7 cellular contexts compared by ENCODE assay signal in the genomic region with DNA sequence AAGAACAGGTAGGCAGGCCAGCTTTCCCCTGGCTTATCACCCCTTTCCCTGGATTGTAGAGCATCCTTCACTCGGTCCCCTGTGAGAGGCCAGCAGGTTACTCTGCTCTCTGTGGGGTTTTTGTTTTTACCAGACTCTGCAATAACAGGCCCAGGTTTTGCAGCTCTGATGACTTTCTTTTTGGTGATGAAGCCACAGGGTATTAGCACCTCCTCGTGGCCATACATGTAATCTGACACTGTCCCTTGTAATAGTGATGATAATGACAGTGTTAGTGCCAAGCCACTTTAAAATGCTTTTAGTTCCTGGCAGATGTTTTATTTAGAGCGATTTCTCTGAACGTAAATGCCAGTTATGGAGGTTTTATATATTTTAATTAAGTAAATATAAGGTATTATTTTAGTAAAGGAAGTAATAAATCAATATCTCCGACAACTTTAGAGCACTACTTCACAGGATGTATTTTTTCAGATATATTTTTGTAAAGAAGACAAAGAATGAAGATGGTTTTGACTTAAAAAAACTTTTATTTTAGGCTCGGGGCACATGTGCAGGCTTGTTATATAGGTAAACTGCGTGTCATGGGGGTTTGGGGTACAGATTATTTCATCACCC. TPM values are rescaled to one million over a fixed set of nuclear protein-coding genes. Genes with fewer than 3 reads are reported as not detected.
A peak's percentile ranks its signal among the peaks of the same experiment; 100 is the strongest.
DNase-seq lines count a peak whose midpoint lies in the region; ATAC-seq and TF ChIP-seq lines count a peak whose summit lies in the region.

No MANE protein-coding gene starts in this region.

- no peaks in the 10 kb centered on the region for H3K9me3 Mint-ChIP-seq in activated naive CD8-positive, alpha-beta T cell treated with anti-CD3 and anti-CD28 coated beads for 36 hours

- DNase-seq in HCT116 (ENCODE audit: low read depth, low spot score) (peak; percentile 60), SJCRH30 (peak; percentile 17 to 62), cardiac muscle cell (ENCODE audit: low read depth in 1 of 2, low spot score in 1 of 2) (peak; percentile 71 to 79), psoas muscle (no peak)
- DNase-seq in activated naive CD8-positive, alpha-beta T cell treated with anti-CD3 and anti-CD28 coated beads for 36 hours = peak; percentile 49

- H3K4me1 Mint-ChIP-seq in activated naive CD8-positive, alpha-beta T cell treated with anti-CD3 and anti-CD28 coated beads for 36 hours = no peaks in the 10 kb centered on the region

- ATAC-seq in HCT116 = peak; percentile 98
- peak; percentile 46 to 83 (median 74) for ATAC-seq in psoas muscle

- H3K9me3 ChIP-seq in HCT116 (ENCODE audit: control insufficient read depth in 1 of 2, insufficient read depth in 1 of 2, low read depth in 1 of 2, low read length in 2 of 2) (no peaks in the 10 kb centered on the region), Loucy (ENCODE audit: insufficient read depth, low read depth, low read length) (no peaks in the 10 kb centered on the region), SJCRH30 (replicated peaks) (no peaks in the 10 kb centered on the region), cardiac muscle cell (ENCODE audit: low read depth) (no peaks in the 10 kb centered on the region), psoas muscle (no peaks in the 10 kb centered on the region)

- H3K4me3 ChIP-seq in HCT116 (replicated peaks in 1 of 2; ENCODE audit: low read depth in 1 of 2, low read length in 2 of 2) (no peak overlapping the region), Loucy (ENCODE audit: low read length, poor library complexity, severe bottlenecking) (no peak overlapping the region), SJCRH30 (no peak overlapping the region), cardiac muscle cell (no peak overlapping the region), psoas muscle (no peak overlapping the region)

- no peak overlapping the region for H3K4me3 Mint-ChIP-seq in activated naive CD8-positive, alpha-beta T cell treated with anti-CD3 and anti-CD28 coated beads for 36 hours

- BruUV-seq in HCT116 (replicated peaks; lab: Mats Ljungman, UMichigan) = no TSS peak

- intact Hi-C loops in HCT116 (cut with micrococcal nuclease) = loop anchor here (1.0 to 5.0 kb wide), 5 partner anchors 117 to 565 kb away; a partner anchor contains a TSS
- intact Hi-C loops in psoas muscle (cut with DNase I) = loop anchor here in 1 of 2 donors (5.0 kb wide), 1 partner anchor 292 kb away; no protein-coding TSS in a partner anchor

- H3K4me1 ChIP-seq in HCT116 (ENCODE audit: control insufficient read depth in 1 of 2, insufficient read depth in 2 of 2, low read length in 2 of 2) = no peaks in the 10 kb centered on the region
- H3K4me1 ChIP-seq in Loucy (ENCODE audit: insufficient read depth, low read length, poor library complexity, severe bottlenecking) = no peaks in the 10 kb centered on the region
- H3K4me1 ChIP-seq in SJCRH30 = no peaks in the 10 kb centered on the region
- no peaks in the 10 kb centered on the region for H3K4me1 ChIP-seq in cardiac muscle cell (ENCODE audit: low read depth)
- no peaks in the 10 kb centered on the region for H3K4me1 ChIP-seq in psoas muscle

- H3K79me2 ChIP-seq in HCT116 (ENCODE audit: insufficient read depth, low read length) = no peaks in the 10 kb centered on the region
- H3K79me2 ChIP-seq in Loucy (ENCODE audit: insufficient read depth, low read length) = no peaks in the 10 kb centered on the region

- H3K4me2 ChIP-seq in HCT116 (ENCODE audit: low read length) (0 out of 2 replicates have a peak overlapping the region, but pooled peaks have one; percentile 12), Loucy (ENCODE audit: low read depth, low read length, poor library complexity, severe bottlenecking) (no peak overlapping the region)

- H3K27me3 Mint-ChIP-seq in activated naive CD8-positive, alpha-beta T cell treated with anti-CD3 and anti-CD28 coated beads for 36 hours = peaks cover 4% of the 10 kb centered on the region

- H3K27ac Mint-ChIP-seq in activated naive CD8-positive, alpha-beta T cell treated with anti-CD3 and anti-CD28 coated beads for 36 hours = no peak overlapping the region

- peak; percentile 84 for TF ChIP-seq CTCF in GM12872 (IDR thresholded peaks at IDR 0.05; ENCODE audit: insufficient read depth, low read depth, low read length)
- peak; percentile 82 to 84 (median 84); a peak in 5 of 6 replicates for TF ChIP-seq CTCF in HCT116 (IDR thresholded peaks at IDR 0.05 in 2 of 3, conservative IDR thresholded peaks at IDR 0.05 in 1 of 3; ENCODE audit: borderline replicate concordance in 1 of 3, insufficient read depth in 1 of 3, low read depth in 2 of 3, low read length in 2 of 3)
- peak; percentile 85 for TF ChIP-seq CTCF in Loucy (conservative IDR thresholded peaks at IDR 0.05; ENCODE audit: low read length)
- TF ChIP-seq CTCF in cardiac muscle cell (IDR thresholded peaks at IDR 0.05; ENCODE audit: low read depth, low read length) = peak; percentile 86
- peak; percentile 62 for TF ChIP-seq CTCF in psoas muscle (IDR thresholded peaks at IDR 0.05)

- H4K20me1 ChIP-seq in HCT116 (ENCODE audit: insufficient read depth) (no peaks in the 10 kb centered on the region), Loucy (ENCODE audit: insufficient read depth, low read length, poor library complexity, severe bottlenecking) (no peaks in the 10 kb centered on the region)

- peak; percentile 92 for TF ChIP-seq RAD21 in HCT116 (IDR thresholded peaks at IDR 0.05; ENCODE audit: low read depth)

- WGBS in psoas muscle, 3 donors = 24 to 33% (median 27%) methylated on average over 7 of the region's 7 CpGs

- no peak overlapping the region for H3K9ac ChIP-seq in HCT116 (ENCODE audit: low read length)
- no peak overlapping the region for H3K9ac ChIP-seq in Loucy (ENCODE audit: low read depth, low read length, poor library complexity, severe bottlenecking)

- H3K36me3 ChIP-seq in HCT116 (ENCODE audit: control insufficient read depth in 1 of 2, insufficient read depth in 2 of 2, low read length in 2 of 2) = no peaks in the 10 kb centered on the region
- no peaks in the 10 kb centered on the region for H3K36me3 ChIP-seq in Loucy (ENCODE audit: insufficient read depth, low read length)
- no peaks in the 10 kb centered on the region for H3K36me3 ChIP-seq in SJCRH30
- no peaks in the 10 kb centered on the region for H3K36me3 ChIP-seq in cardiac muscle cell
- H3K36me3 ChIP-seq in psoas muscle (ENCODE audit: insufficient read depth in 1 of 2, low read depth in 1 of 2) = no peaks in the 10 kb centered on the region

- CTCF ChIA-PET in HCT116 (lab: Charles Lee) = interaction anchor here (0.6 to 1.4 kb wide), 9 partner anchors 10 to 565 kb away, joined by 3 to 12 read pairs (median 4); a partner anchor contains a TSS

- RAD21 ChIA-PET in HCT116 (lab: Charles Lee; ENCODE audit: low non-redundant PET in 1 of 2, low total read pairs in 2 of 2, uncharacterized antibody in 2 of 2, unreplicated experiment in 2 of 2) = interaction anchor here (0.8 to 1.3 kb wide), 4 partner anchors 117 to 565 kb away, joined by 3 to 8 read pairs (median 4); a partner anchor contains a TSS

- H3K9me2 ChIP-seq in HCT116 (ENCODE audit: insufficient read depth) (no peaks in the 10 kb centered on the region), Loucy (replicated peaks; ENCODE audit: low read depth, low read length) (no peaks in the 10 kb centered on the region)

- no peak overlapping the region for H3K27ac ChIP-seq in HCT116 (ENCODE audit: low read depth, low read length)
- H3K27ac ChIP-seq in SJCRH30 = no peak overlapping the region
- H3K27ac ChIP-seq in cardiac muscle cell = no peak overlapping the region
- H3K27ac ChIP-seq in psoas muscle = no peak overlapping the region

- H3K36me3 Mint-ChIP-seq in activated naive CD8-positive, alpha-beta T cell treated with anti-CD3 and anti-CD28 coated beads for 36 hours = no peaks in the 10 kb centered on the region

- TF ChIP-seq POLR2A in HCT116 (IDR thresholded peaks at IDR 0.05; ENCODE audit: borderline replicate concordance, extremely low read depth, insufficient read depth, insufficient read length) = no peak

- POLR2A ChIA-PET in HCT116 (lab: Charles Lee) = interaction anchor here (0.8 kb wide), 1 partner anchor 255 kb away, joined by 3 read pairs; no protein-coding TSS in a partner anchor

- H3K27me3 ChIP-seq in HCT116 (ENCODE audit: insufficient read depth, low read length) (peaks cover 24% of the 10 kb centered on the region), Loucy (ENCODE audit: insufficient read depth, low read length, poor library complexity, severe bottlenecking) (no peaks in the 10 kb centered on the region), SJCRH30 (no peaks in the 10 kb centered on the region), cardiac muscle cell (no peaks in the 10 kb centered on the region), psoas muscle (ENCODE audit: insufficient read depth in 3 of 3, low read length in 2 of 3) (no peaks in the 10 kb centered on the region)

- H2AFZ ChIP-seq in HCT116 (ENCODE audit: low read depth, low read length, poor library complexity, severe bottlenecking) (no peak overlapping the region), Loucy (ENCODE audit: low read length) (peak overlapping the region; percentile 33)

- no peaks in the 10 kb centered on the region for H3F3A ChIP-seq in Loucy (ENCODE audit: low read depth)

TF ChIP-seq in HCT116, 20 proteins besides CTCF, POLR2A, EP300 and RAD21:
- TF ChIP-seq, protein P1, sequence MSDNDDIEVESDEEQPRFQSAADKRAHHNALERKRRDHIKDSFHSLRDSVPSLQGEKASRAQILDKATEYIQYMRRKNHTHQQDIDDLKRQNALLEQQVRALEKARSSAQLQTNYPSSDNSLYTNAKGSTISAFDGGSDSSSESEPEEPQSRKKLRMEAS (IDR thresholded peaks at IDR 0.05) = no peak
- TF ChIP-seq POLR2AphosphoS5 (IDR thresholded peaks at IDR 0.05; ENCODE audit: low read depth, low read length) (no peak), JUND (IDR thresholded peaks at IDR 0.05) (no peak), YY1 (IDR thresholded peaks at IDR 0.05; ENCODE audit: extremely low read depth, insufficient replicate concordance, low read depth, low read length) (no peak), EZH2 (IDR thresholded peaks at IDR 0.05) (no peak), CBX3 (IDR thresholded peaks at IDR 0.05; ENCODE audit: low read depth) (0 out of 2 replicates have a peak, but pooled peaks have one; percentile 41)
- TF ChIP-seq, protein P2, sequence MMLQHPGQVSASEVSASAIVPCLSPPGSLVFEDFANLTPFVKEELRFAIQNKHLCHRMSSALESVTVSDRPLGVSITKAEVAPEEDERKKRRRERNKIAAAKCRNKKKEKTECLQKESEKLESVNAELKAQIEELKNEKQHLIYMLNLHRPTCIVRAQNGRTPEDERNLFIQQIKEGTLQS (IDR thresholded peaks at IDR 0.05) = no peak

RNA-seq across cellular contexts. Expression of a gene that starts 38.0 kb away (rescaled TPM):
- total RNA-seq in HCT116 (2021; ENCODE audit: unreplicated experiment) (not detected), cardiac muscle cell (not detected in 2 replicates), psoas muscle (not detected)
- 0.06 TPM in 1 of 2 replicates, not detected in the other for polyA plus RNA-seq in HCT116 (2012)
- not detected in 2 replicates for total RNA-seq in SJCRH30 (2014; rRNA removed; shearing (Covaris generic))
- not detected for total RNA-seq in activated naive CD8-positive, alpha-beta T cell treated with anti-CD3 and anti-CD28 coated beads for 36 hours
- polyA plus RNA-seq in cardiac muscle cell (0.37 TPM in 1 of 2 replicates, not detected in the other), psoas muscle (not detected)

Comparison
In these comparisons a context has a peak if more than half of its experiments do, and no peak if none do; other contexts are left out.
1. DNase-seq: peak in HCT116 (single experiment), SJCRH30 (2 of 2), activated naive CD8-positive, alpha-beta T cell treated with anti-CD3 and anti-CD28 coated beads for 36 hours (single experiment) and cardiac muscle cell (2 of 2); none in psoas muscle (0 of 2).
2. Peak in every context shown above with its lines, with median percentiles within 50 percentile points of each other: CTCF ChIP-seq.